Comparison of ENCODE assay signal across 12 cellular contexts in genomic region chr7:34155225-34155908, GRCh38.
DNase-seq lines count a peak whose midpoint lies in the region; ATAC-seq and TF ChIP-seq lines count a peak whose summit lies in the region.
"Had no signal": no experiment of that assay in that cellular context is flagged by ENCODE, and none has a peak within 500 bp of the region (broad histone marks: within the 10 kb centered on the region; RNA-seq: fewer than 3 reads in every experiment).

No MANE protein-coding gene starts in this region.

- H3K36me3 ChIP-seq in adrenal gland (replicated peaks in 1 of 2) (no peaks in the 10 kb centered on the region), cardiac muscle cell (peaks cover 8% of the 10 kb centered on the region)

- WGBS in adrenal gland, 4 donors: 22 to 47% (median 39%) methylated on average over 3 of the region's 3 CpGs

- TF ChIP-seq CTCF in adrenal gland (IDR thresholded peaks at IDR 0.05) (no peak), cardiac muscle cell (IDR thresholded peaks at IDR 0.05; ENCODE audit: low read depth, low read length) (no peak)

- no peaks in the 10 kb centered on the region for H3K9me3 ChIP-seq in adrenal gland (replicated peaks in 1 of 3)
- H3K9me3 ChIP-seq in cardiac muscle cell (ENCODE audit: low read depth): no peaks in the 10 kb centered on the region

- ATAC-seq in left lobe of liver: no peak

- intact Hi-C loops in adrenal gland (cut with DNase I): no loop called here

- H3K27ac ChIP-seq in adrenal gland: peak overlapping the region in 1 of 5 donors; percentile 37
- H3K27ac ChIP-seq in cardiac muscle cell: peak overlapping the region; percentile 58
- peak overlapping the region; percentile 40 for H3K27ac ChIP-seq in temporal lobe (ENCODE audit: low read depth, low read length)

- H3K27me3 ChIP-seq in adrenal gland: no peaks in the 10 kb centered on the region
- H3K27me3 ChIP-seq in cardiac muscle cell: no peaks in the 10 kb centered on the region

- H3K4me1 ChIP-seq in adrenal gland (replicated peaks in 1 of 2): no peaks in the 10 kb centered on the region
- no peaks in the 10 kb centered on the region for H3K4me1 ChIP-seq in cardiac muscle cell (ENCODE audit: low read depth)

- DNase-seq in HS-5 (ENCODE audit: low read depth) (peak; percentile 90), adrenal gland (peak in 4 of 7 donors; percentile 44 to 60 (median 48)), cardiac muscle cell (ENCODE audit: low read depth in 1 of 2, low spot score in 1 of 2) (peak in 1 of 2 donors; percentile 97), NCI-H2107 (lab: John Stamatoyannopoulos, UW) (no peak), left lobe of liver (ENCODE audit: low spot score) (no peak), islet precursor cell (no peak), germinal center (ENCODE audit: low spot score) (no peak)
- DNase-seq: activated CD8-positive, alpha-beta memory T cell treated with anti-CD3 and anti-CD28 coated beads, Interleukin-2, amount 50 U/mL, for 48 hours; mesendoderm; NCI-H146; stimulated activated CD4-positive, alpha-beta T cell treated with anti-CD3 and anti-CD28 coated beads, Interleukin-12 subunit alpha, Interleukin-12 subunit beta, amount 100 ng/mL, for 4 hours had no signal

- TF ChIP-seq POLR2A in adrenal gland (IDR thresholded peaks at IDR 0.05): no peak

- no peak overlapping the region for H3K4me3 ChIP-seq in adrenal gland
- no peak overlapping the region for H3K4me3 ChIP-seq in cardiac muscle cell

Comparison
In these comparisons a context has a peak if more than half of its experiments do, and no peak if none do; other contexts are left out.
1. DNase-seq: peak in HS-5 (single experiment) and adrenal gland (4 of 7); none in NCI-H2107 (single experiment), left lobe of liver (single experiment), islet precursor cell (single experiment) and germinal center (single experiment).